Comparison of ENCODE assay signal across 8 cellular contexts in the genomic region with DNA sequence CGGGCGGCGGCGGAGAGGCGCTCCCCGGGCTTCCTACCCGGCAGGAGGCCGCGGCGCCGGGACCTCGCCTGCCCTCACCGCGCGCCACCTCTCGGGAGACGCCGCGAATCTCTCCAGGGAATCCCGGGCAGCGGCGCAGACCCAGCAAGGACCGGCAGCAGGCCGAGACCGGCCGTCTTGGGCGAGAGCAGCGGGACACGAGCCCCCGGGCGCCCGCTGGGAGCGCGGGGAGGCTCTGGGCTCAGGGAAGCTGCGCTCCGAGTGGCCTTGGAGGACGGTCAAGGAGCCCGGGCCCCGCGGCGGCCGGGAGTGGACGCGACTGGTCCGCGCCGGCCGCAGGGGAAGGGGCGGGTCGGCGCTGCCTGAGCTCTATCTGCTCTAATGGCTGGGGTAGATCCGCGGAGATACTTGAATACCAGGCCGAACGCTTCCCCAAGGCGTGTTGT. TPM values are rescaled to one million over a fixed set of nuclear protein-coding genes. Genes with fewer than 3 reads are reported as not detected.
A peak's percentile ranks its signal among the peaks of the same experiment; 100 is the strongest.
DNase-seq lines count a peak whose midpoint lies in the region; ATAC-seq and TF ChIP-seq lines count a peak whose summit lies in the region.

No MANE protein-coding gene starts in this region.

- no peak for TF ChIP-seq CTCF in brain (conservative IDR thresholded peaks at IDR 0.05)
- no peak for TF ChIP-seq CTCF in lower lobe of right lung (IDR thresholded peaks at IDR 0.05)

- H3K4me3 Mint-ChIP-seq in activated T-cell treated with anti-CD3 and anti-CD28 coated beads, Interleukin-2, amount 50 U/mL, for 4 hours = peak overlapping the region; percentile 73
- peak overlapping the region in 4 of 5 experiments; percentile 81 to 83 (median 82) for H3K4me3 Mint-ChIP-seq in brain

- H3K36me3 ChIP-seq in lower lobe of right lung (no peaks in the 10 kb centered on the region), urinary bladder (ENCODE audit: insufficient read depth) (no peaks in the 10 kb centered on the region)

- H3K27me3 ChIP-seq in lower lobe of right lung (ENCODE audit: low read depth) = peaks cover 81% of the 10 kb centered on the region

- DNase-seq in activated T-cell treated with anti-CD3 and anti-CD28 coated beads, Interleukin-2, amount 50 U/mL, for 4 hours = no peak
- DNase-seq in activated T-cell treated with anti-CD3 and anti-CD28 coated beads, Interleukin-2, amount 50 U/mL, for 1 hour = no peak
- no peak for DNase-seq in lower lobe of right lung
- no peak for DNase-seq in NCI-H146 (lab: John Stamatoyannopoulos, UW)
- no peak for DNase-seq in ureter (ENCODE audit: low spot score)

- peak overlapping the region; percentile 54 for H3K4me3 ChIP-seq in lower lobe of right lung
- peak overlapping the region; percentile 9 for H3K4me3 ChIP-seq in urinary bladder (ENCODE audit: low read depth, low read length)

- intact Hi-C loops in lower lobe of right lung (cut with DNase I) = no loop called here

- H3K27me3 Mint-ChIP-seq in activated T-cell treated with anti-CD3 and anti-CD28 coated beads, Interleukin-2, amount 50 U/mL, for 4 hours (ENCODE audit: low read depth) = peaks cover 69% of the 10 kb centered on the region
- peaks cover 97% of the 10 kb centered on the region for H3K27me3 Mint-ChIP-seq in brain

- H3K9me3 Mint-ChIP-seq in activated T-cell treated with anti-CD3 and anti-CD28 coated beads, Interleukin-2, amount 50 U/mL, for 4 hours = peaks cover 4% of the 10 kb centered on the region
- peaks cover 3 to 19% (median 12%) of the 10 kb centered on the region in 5 experiments for H3K9me3 Mint-ChIP-seq in brain

- H3K27ac Mint-ChIP-seq in brain = no peak overlapping the region

- H3K27ac ChIP-seq in lower lobe of right lung (peak overlapping the region; percentile 39), urinary bladder (ENCODE audit: low read depth) (no peak overlapping the region)

- peaks cover 9% of the 10 kb centered on the region for H3K4me1 Mint-ChIP-seq in activated T-cell treated with anti-CD3 and anti-CD28 coated beads, Interleukin-2, amount 50 U/mL, for 4 hours (ENCODE audit: low read depth)
- H3K4me1 Mint-ChIP-seq in brain = peaks cover 5% of the 10 kb centered on the region

- H3K9me3 ChIP-seq in lower lobe of right lung = no peaks in the 10 kb centered on the region

- WGBS in urinary bladder = 2% methylated on average over 56 of the region's 56 CpGs

- no peaks in the 10 kb centered on the region for H3K36me3 Mint-ChIP-seq in activated T-cell treated with anti-CD3 and anti-CD28 coated beads, Interleukin-2, amount 50 U/mL, for 4 hours (ENCODE audit: insufficient read depth)
- H3K36me3 Mint-ChIP-seq in brain = no peaks in the 10 kb centered on the region

- peak; percentile 34 to 42 for ATAC-seq in activated T-cell treated with anti-CD3 and anti-CD28 coated beads, Interleukin-2, amount 50 U/mL, for 4 hours
- peak; percentile 24 for ATAC-seq in HG03196 (IDR thresholded peaks at IDR 0.05; ENCODE audit: unreplicated experiment)
- peak; percentile 63 to 72 for ATAC-seq in lower lobe of right lung

- peaks cover 23% of the 10 kb centered on the region for H3K4me1 ChIP-seq in lower lobe of right lung
- H3K4me1 ChIP-seq in urinary bladder (ENCODE audit: insufficient read depth) = no peaks in the 10 kb centered on the region

RNA-seq across cellular contexts. Expression of a gene that starts 14.7 kb away (rescaled TPM):
- under 1 TPM in 2 of 3 donors, not detected in 1; 0.11 to 0.43 TPM for total RNA-seq in activated T-cell treated with anti-CD3 and anti-CD28 coated beads, Interleukin-2, amount 50 U/mL, for 4 hours
- polyA plus RNA-seq in brain (ENCODE audit: insufficient read depth, low read depth, low replicate concordance) (not detected), urinary bladder (not detected)
- total RNA-seq in lower lobe of right lung (not detected), urinary bladder (not detected), ureter (not detected)

RNA-seq across cellular contexts. Expression of a gene that starts 34.1 kb away (rescaled TPM):
- not detected for total RNA-seq in activated T-cell treated with anti-CD3 and anti-CD28 coated beads, Interleukin-2, amount 50 U/mL, for 4 hours
- polyA plus RNA-seq in brain (ENCODE audit: insufficient read depth, low read depth, low replicate concordance) (not detected), urinary bladder (not detected)
- total RNA-seq in lower lobe of right lung (not detected), urinary bladder (not detected), ureter (not detected)

RNA-seq across cellular contexts. Expression of a gene that starts 34.6 kb away (rescaled TPM):
- total RNA-seq in activated T-cell treated with anti-CD3 and anti-CD28 coated beads, Interleukin-2, amount 50 U/mL, for 4 hours = not detected
- not detected for polyA plus RNA-seq in brain (ENCODE audit: insufficient read depth, low read depth, low replicate concordance)
- total RNA-seq in lower lobe of right lung = not detected
- total RNA-seq in urinary bladder = not detected
- polyA plus RNA-seq in urinary bladder = not detected
- not detected for total RNA-seq in ureter
